ENCODE assay signal across 15 cellular contexts in the genomic region with DNA sequence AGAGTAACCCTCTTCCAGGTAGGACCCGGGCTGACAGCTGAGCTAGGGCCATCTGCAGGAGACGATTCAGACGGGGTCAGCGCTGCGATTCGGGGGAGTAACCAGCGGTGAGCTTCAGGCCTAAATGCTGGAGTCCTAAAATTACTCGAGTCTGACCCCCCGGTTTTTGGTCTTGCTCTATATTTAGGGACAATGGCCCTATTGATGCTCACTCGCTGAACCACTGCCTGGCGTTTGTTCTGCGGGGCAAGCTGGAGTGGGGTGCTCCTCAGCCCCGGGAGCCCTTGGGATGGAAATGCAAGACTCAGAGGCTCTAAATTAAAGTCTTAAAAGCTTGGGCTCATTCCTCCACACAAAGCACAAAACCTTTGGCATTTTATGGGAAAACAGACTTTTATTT.
A peak's percentile ranks its signal among the peaks of the same experiment; 100 is the strongest.
DNase-seq lines count a peak whose midpoint lies in the region; ATAC-seq and TF ChIP-seq lines count a peak whose summit lies in the region.
"Had no signal": no experiment of that assay in that cellular context is flagged by ENCODE, and none has a peak within 500 bp of the region (broad histone marks: within the 10 kb centered on the region; RNA-seq: fewer than 3 reads in every experiment).

No MANE protein-coding gene starts in this region.

- POLR2A ChIA-PET in activated CD4-positive, alpha-beta memory T cell treated with anti-CD3 and anti-CD28 coated beads for 36 hours (lab: Charles Lee): interaction anchor here (0.9 to 1.1 kb wide), 2 partner anchors 12 to 126 kb away, joined by 3 to 4 read pairs; no protein-coding TSS in a partner anchor
- POLR2A ChIA-PET in activated CD4-positive, alpha-beta memory T cell treated with anti-CD3 and anti-CD28 coated beads, Interleukin-2, amount 10 ng/mL, durations not matched to agents 7 days and 5 days (lab: Charles Lee): interaction anchor here (3.7 kb wide), 1 partner anchor 125 kb away, joined by 15 read pairs; no protein-coding TSS in a partner anchor
- POLR2A ChIA-PET in activated CD8-positive, alpha-beta T cell treated with anti-CD3 and anti-CD28 coated beads, Interleukin-2, amount 10 ng/mL, durations not matched to agents 7 days and 5 days (lab: Charles Lee): interaction anchor here (1.0 to 1.7 kb wide), 3 partner anchors 10 to 124 kb away, joined by 5 to 11 read pairs (median 6); no protein-coding TSS in a partner anchor

- no peak overlapping the region for H3K4me3 ChIP-seq in stomach smooth muscle (ENCODE audit: low read length in 2 of 2)
- H3K4me3 ChIP-seq in mucosa of descending colon: no peak overlapping the region
- H3K4me3 ChIP-seq: adrenal gland had no signal

- H3K4me1 ChIP-seq in stomach smooth muscle (ENCODE audit: control insufficient read depth, insufficient read depth, low read length): peaks cover 58% of the 10 kb centered on the region
- H3K4me1 ChIP-seq in mucosa of descending colon (ENCODE audit: low read depth): peaks cover 19% of the 10 kb centered on the region

- peak overlapping the region in 1 of 2 donors; percentile 20 for H3K9ac ChIP-seq in stomach smooth muscle (ENCODE audit: low read length in 2 of 2)

- no peaks in the 10 kb centered on the region for H3K27me3 Mint-ChIP-seq in activated CD4-positive, alpha-beta memory T cell treated with anti-CD3 and anti-CD28 coated beads for 36 hours
- no peaks in the 10 kb centered on the region for H3K27me3 Mint-ChIP-seq in activated CD4-positive, alpha-beta memory T cell treated with anti-CD3 and anti-CD28 coated beads, Interleukin-2, amount 10 ng/mL, durations not matched to agents 7 days and 5 days
- no peaks in the 10 kb centered on the region for H3K27me3 Mint-ChIP-seq in activated CD8-positive, alpha-beta T cell treated with anti-CD3 and anti-CD28 coated beads, Interleukin-2, amount 10 ng/mL, durations not matched to agents 7 days and 5 days (ENCODE audit: low read depth)

- H3K27ac Mint-ChIP-seq in activated CD4-positive, alpha-beta memory T cell treated with anti-CD3 and anti-CD28 coated beads for 36 hours: peak overlapping the region; percentile 63
- no peak overlapping the region for H3K27ac Mint-ChIP-seq in activated CD4-positive, alpha-beta memory T cell treated with anti-CD3 and anti-CD28 coated beads, Interleukin-2, amount 10 ng/mL, durations not matched to agents 7 days and 5 days
- peak overlapping the region; percentile 92 for H3K27ac Mint-ChIP-seq in activated CD8-positive, alpha-beta T cell treated with anti-CD3 and anti-CD28 coated beads, Interleukin-2, amount 10 ng/mL, durations not matched to agents 7 days and 5 days

- intact Hi-C loops in activated CD4-positive, alpha-beta memory T cell treated with anti-CD3 and anti-CD28 coated beads for 36 hours (cut with micrococcal nuclease): loop anchor here (1.0 to 10.0 kb wide), 6 partner anchors 10 to 442 kb away; partner anchors contain the start of gene RHEB
- intact Hi-C loops in mucosa of descending colon (cut with DNase I, micrococcal nuclease): loop anchor here (10.0 kb wide), 2 partner anchors 302 to 392 kb away; no protein-coding TSS in a partner anchor

- no peak overlapping the region for H3K4me3 Mint-ChIP-seq in activated CD4-positive, alpha-beta memory T cell treated with anti-CD3 and anti-CD28 coated beads for 36 hours
- no peak overlapping the region for H3K4me3 Mint-ChIP-seq in activated CD4-positive, alpha-beta memory T cell treated with anti-CD3 and anti-CD28 coated beads, Interleukin-2, amount 10 ng/mL, durations not matched to agents 7 days and 5 days
- peak overlapping the region; percentile 1 for H3K4me3 Mint-ChIP-seq in activated CD8-positive, alpha-beta T cell treated with anti-CD3 and anti-CD28 coated beads, Interleukin-2, amount 10 ng/mL, durations not matched to agents 7 days and 5 days

- no peaks in the 10 kb centered on the region for H3K9me3 Mint-ChIP-seq in activated CD4-positive, alpha-beta memory T cell treated with anti-CD3 and anti-CD28 coated beads for 36 hours
- no peaks in the 10 kb centered on the region for H3K9me3 Mint-ChIP-seq in activated CD4-positive, alpha-beta memory T cell treated with anti-CD3 and anti-CD28 coated beads, Interleukin-2, amount 10 ng/mL, durations not matched to agents 7 days and 5 days
- no peaks in the 10 kb centered on the region for H3K9me3 Mint-ChIP-seq in activated CD8-positive, alpha-beta T cell treated with anti-CD3 and anti-CD28 coated beads, Interleukin-2, amount 10 ng/mL, durations not matched to agents 7 days and 5 days (ENCODE audit: insufficient read depth)

- DNase-seq in activated CD4-positive, alpha-beta memory T cell treated with anti-CD3 and anti-CD28 coated beads for 36 hours: no peak
- no peak for DNase-seq in activated CD4-positive, alpha-beta memory T cell treated with anti-CD3 and anti-CD28 coated beads, Interleukin-2, amount 10 ng/mL, durations not matched to agents 7 days and 5 days
- DNase-seq in activated CD8-positive, alpha-beta T cell treated with anti-CD3 and anti-CD28 coated beads, Interleukin-2, amount 10 ng/mL, durations not matched to agents 7 days and 5 days: no peak
- peak; percentile 26 for DNase-seq in medulla oblongata (ENCODE audit: extremely low spot score)
- DNase-seq in glomerular visceral epithelial cell (ENCODE audit: extremely low spot score): no peak
- no peak for DNase-seq in mucosa of descending colon
- DNase-seq in effector CD8-positive, alpha-beta T cell (lab: John Stamatoyannopoulos, UW): no peak
- DNase-seq: ACHN, adrenal gland, islet precursor cell, NCI-H146, NCI-H524 treated with DMSO at 0.1 percent for 48 hours, OCI-M1 had no signal

- H3K4me1 Mint-ChIP-seq in activated CD4-positive, alpha-beta memory T cell treated with anti-CD3 and anti-CD28 coated beads for 36 hours (ENCODE audit: low read depth): peaks cover 19% of the 10 kb centered on the region
- H3K4me1 Mint-ChIP-seq in activated CD4-positive, alpha-beta memory T cell treated with anti-CD3 and anti-CD28 coated beads, Interleukin-2, amount 10 ng/mL, durations not matched to agents 7 days and 5 days: peaks cover 21% of the 10 kb centered on the region
- peaks cover 35% of the 10 kb centered on the region for H3K4me1 Mint-ChIP-seq in activated CD8-positive, alpha-beta T cell treated with anti-CD3 and anti-CD28 coated beads, Interleukin-2, amount 10 ng/mL, durations not matched to agents 7 days and 5 days (ENCODE audit: low read depth)

- no peak for TF ChIP-seq CTCF in mucosa of descending colon (IDR thresholded peaks at IDR 0.05)

- no peaks in the 10 kb centered on the region for H3K36me3 Mint-ChIP-seq in activated CD4-positive, alpha-beta memory T cell treated with anti-CD3 and anti-CD28 coated beads for 36 hours
- no peaks in the 10 kb centered on the region for H3K36me3 Mint-ChIP-seq in activated CD4-positive, alpha-beta memory T cell treated with anti-CD3 and anti-CD28 coated beads, Interleukin-2, amount 10 ng/mL, durations not matched to agents 7 days and 5 days (ENCODE audit: low read depth)
- no peaks in the 10 kb centered on the region for H3K36me3 Mint-ChIP-seq in activated CD8-positive, alpha-beta T cell treated with anti-CD3 and anti-CD28 coated beads, Interleukin-2, amount 10 ng/mL, durations not matched to agents 7 days and 5 days (ENCODE audit: low read depth)

- H3K36me3 ChIP-seq in stomach smooth muscle (ENCODE audit: control insufficient read depth in 2 of 2, insufficient read depth in 2 of 2, low read length in 2 of 2): no peaks in the 10 kb centered on the region
- no peaks in the 10 kb centered on the region for H3K36me3 ChIP-seq in mucosa of descending colon (ENCODE audit: low read depth)
- H3K36me3 ChIP-seq: adrenal gland had no signal

- no peak for ATAC-seq in activated CD8-positive, alpha-beta T cell treated with anti-CD3 and anti-CD28 coated beads, Interleukin-2, amount 10 ng/mL, durations not matched to agents 7 days and 5 days
- ATAC-seq in mucosa of descending colon: no peak

- no peaks in the 10 kb centered on the region for H3K9me3 ChIP-seq in stomach smooth muscle (ENCODE audit: control insufficient read depth in 2 of 2, low read length in 2 of 2)
- H3K9me3 ChIP-seq in mucosa of descending colon: no peaks in the 10 kb centered on the region
- H3K9me3 ChIP-seq: adrenal gland had no signal

- peak overlapping the region; percentile 49 for H3K27ac ChIP-seq in stomach smooth muscle (ENCODE audit: low read length)
- H3K27ac ChIP-seq: VCaP had no signal

- no peaks in the 10 kb centered on the region for H3K27me3 ChIP-seq in stomach smooth muscle (ENCODE audit: control insufficient read depth in 1 of 2, insufficient read depth in 2 of 2, low read length in 2 of 2)
- H3K27me3 ChIP-seq: adrenal gland had no signal

- CTCF ChIA-PET in activated CD4-positive, alpha-beta memory T cell treated with anti-CD3 and anti-CD28 coated beads for 36 hours (lab: Charles Lee): interaction anchor here (1.1 to 8.8 kb wide), 8 partner anchors 12 to 308 kb away, joined by 3 to 62 read pairs (median 16); no protein-coding TSS in a partner anchor
- CTCF ChIA-PET in activated CD4-positive, alpha-beta memory T cell treated with anti-CD3 and anti-CD28 coated beads, Interleukin-2, amount 10 ng/mL, durations not matched to agents 7 days and 5 days (lab: Charles Lee): interaction anchor here (0.7 to 2.1 kb wide), 8 partner anchors 10 to 441 kb away, joined by 3 to 8 read pairs (median 4); no protein-coding TSS in a partner anchor
- CTCF ChIA-PET in activated CD8-positive, alpha-beta T cell treated with anti-CD3 and anti-CD28 coated beads, Interleukin-2, amount 10 ng/mL, durations not matched to agents 7 days and 5 days (lab: Charles Lee): interaction anchor here (0.8 to 6.3 kb wide), 12 partner anchors 12 to 308 kb away, joined by 3 to 97 read pairs (median 4); no protein-coding TSS in a partner anchor
